In genomic region chr17:3636154-3636907, GRCh38 we compare ENCODE assay signal across 8 cellular contexts.
DNase-seq lines count a peak whose midpoint lies in the region; ATAC-seq and TF ChIP-seq lines count a peak whose summit lies in the region.

TSS of gene CTNS (plus strand) at chr17:3636760. CDS start at chr17:3640207, 3,447 bp downstream.
TSS of gene SHPK (minus strand) at chr17:3636250. CDS start at chr17:3636219, 31 bp downstream.

- peak; percentile 95 for ATAC-seq in GM19035 (IDR thresholded peaks at IDR 0.05; ENCODE audit: unreplicated experiment)
- peak; percentile 94 for ATAC-seq in HG03354 (IDR thresholded peaks at IDR 0.05; ENCODE audit: poor library complexity, severe bottlenecking, unreplicated experiment)
- peak; percentile 96 to 97 for ATAC-seq in activated CD4-positive, CD25-positive, alpha-beta regulatory T cell treated with anti-CD3 and anti-CD28 coated beads, Interleukin-2, amount 50 U/mL, for 24 hours

- DNase-seq in AG09319 (ENCODE audit: extremely low read depth, low read depth) = peak; percentile 89
- peak; percentile 91 for DNase-seq in NCI-H446 treated with DMSO at 0.1 percent for 48 hours (lab: John Stamatoyannopoulos, UW)
- peak; percentile 98 for DNase-seq in cerebellar cortex (ENCODE audit: low spot score)
- peak; percentile 100 for DNase-seq in islet precursor cell
- DNase-seq in stimulated activated CD4-positive, alpha-beta T cell treated with anti-CD3 and anti-CD28 coated beads, Interleukin-12 subunit alpha, Interleukin-12 subunit beta, amount 100 ng/mL, for 48 hours (ENCODE audit: low read depth in 2 of 3, low spot score in 1 of 3) = peak; percentile 92 to 93 (median 93)

- no peak for TF ChIP-seq CTCF in AG09319 (IDR thresholded peaks at IDR 0.05; ENCODE audit: low read depth, low read length)

Comparison
In these comparisons a context has a peak if more than half of its experiments do, and no peak if none do; other contexts are left out.
1. Peak in every context shown above with its lines: DNase-seq and ATAC-seq.